Comparison of ENCODE assay signal across 1 cellular context in genomic region chr11:111978028-111978771, GRCh38.
TF ChIP-seq lines count a peak whose summit lies in the region.

No MANE protein-coding gene starts in this region.

TF ChIP-seq in HEK293, 187 proteins besides CTCF, POLR2A, EP300 and RAD21 (continued from another document):
- TF ChIP-seq ZNF18 (tag by site-specific recombination; IDR thresholded peaks at IDR 0.05), result peak; percentile 32; the same call in 1 of the 2 replicates
- TF ChIP-seq BCL11B (tag by site-specific recombination; IDR thresholded peaks at IDR 0.05; ENCODE audit: low read depth), result no peak
- TF ChIP-seq ZNF335 (tag by site-specific recombination; conservative IDR thresholded peaks at IDR 0.05), result peak; percentile 90
- no peak for TF ChIP-seq ZNF280D (tag by site-specific recombination; IDR thresholded peaks at IDR 0.05)
- TF ChIP-seq GLI4 (tag by site-specific recombination; IDR thresholded peaks at IDR 0.05), result no peak
- TF ChIP-seq ZBTB17 (tag by site-specific recombination; IDR thresholded peaks at IDR 0.05), result peak; percentile 70
- TF ChIP-seq KLF10 (tag by site-specific recombination; IDR thresholded peaks at IDR 0.05), result peak; percentile 59; the same call in 1 of the 2 replicates
- no peak for TF ChIP-seq RBAK (tag by site-specific recombination; IDR thresholded peaks at IDR 0.05)
- TF ChIP-seq PRDM6 (tag by site-specific recombination; IDR thresholded peaks at IDR 0.05), result 0 out of 2 replicates have a peak, but pooled peaks have one; percentile 32
